20 cellular contexts compared by ENCODE assay signal in the genomic region with DNA sequence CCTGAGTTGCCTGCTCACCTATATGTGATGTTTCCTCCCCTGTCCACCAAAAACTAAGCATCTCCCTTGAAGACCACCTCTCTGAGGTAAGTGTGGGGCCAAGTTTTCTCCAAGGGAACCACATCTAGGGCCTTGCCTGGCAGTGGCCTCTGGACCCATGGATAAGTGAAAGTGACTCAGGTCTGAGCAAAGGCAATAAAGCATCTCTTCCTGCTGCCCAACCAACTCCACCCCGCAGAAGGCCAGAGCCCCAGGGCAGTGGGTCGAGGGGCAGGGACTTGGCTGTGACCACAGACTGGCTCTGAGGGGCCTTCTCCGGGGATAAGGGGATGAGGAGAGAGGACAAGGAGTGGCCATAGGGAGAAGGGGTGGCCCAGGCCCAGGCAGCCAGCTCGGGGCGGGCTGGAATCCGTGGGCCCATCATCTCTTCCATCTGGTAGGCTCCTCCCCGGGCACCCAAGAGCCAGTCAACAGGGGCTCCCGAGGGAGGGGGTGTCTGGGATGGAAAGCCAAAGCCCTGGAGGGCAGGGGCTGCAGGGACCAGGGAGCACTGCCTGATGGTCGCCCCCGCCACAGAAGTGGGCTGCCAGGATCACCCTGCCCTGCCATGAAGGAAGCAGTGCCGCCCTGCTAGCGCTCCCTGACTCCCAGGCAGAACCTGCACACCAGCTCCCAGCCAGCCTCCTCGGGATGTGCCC. TPM values are rescaled to one million over a fixed set of nuclear protein-coding genes. Genes with fewer than 3 reads are reported as not detected.
"Had no signal": no experiment of that assay in that cellular context is flagged by ENCODE, and none has a peak within 500 bp of the region (broad histone marks: within the 10 kb centered on the region; RNA-seq: fewer than 3 reads in every experiment).

No MANE protein-coding gene starts in this region.

- H3K36me3 Mint-ChIP-seq: activated naive CD8-positive, alpha-beta T cell treated with anti-CD3 and anti-CD28 coated beads for 36 hours had no signal

- H3K27me3 ChIP-seq: body of pancreas, esophagus muscularis mucosa, pancreas, upper lobe of left lung had no signal

- H3K4me3 Mint-ChIP-seq: activated CD4-positive, alpha-beta T cell treated with anti-CD3 and anti-CD28 coated beads, Interleukin-2, amount 10 ng/mL, durations not matched to agents 7 days and 5 days; activated naive CD8-positive, alpha-beta T cell treated with anti-CD3 and anti-CD28 coated beads for 36 hours; activated T-cell treated with anti-CD3 and anti-CD28 coated beads, Interleukin-2, amount 50 U/mL, for 72 hours; immature natural killer cell; neural crest cell; T-helper 2 cell treated with Interferon-gamma antibody and Interleukin-4, amounts not matched to agents 5 μg/mL and 100 μg/mL, for 36 hours had no signal

- H3K9me3 Mint-ChIP-seq: activated CD4-positive, alpha-beta T cell treated with anti-CD3 and anti-CD28 coated beads, Interleukin-2, amount 10 ng/mL, durations not matched to agents 7 days and 5 days; activated naive CD8-positive, alpha-beta T cell treated with anti-CD3 and anti-CD28 coated beads for 36 hours; activated T-cell treated with anti-CD3 and anti-CD28 coated beads, Interleukin-2, amount 50 U/mL, for 72 hours; immature natural killer cell; neural crest cell; T-helper 2 cell treated with Interferon-gamma antibody and Interleukin-4, amounts not matched to agents 5 μg/mL and 100 μg/mL, for 36 hours had no signal

- H3K36me3 ChIP-seq: pancreas, upper lobe of left lung had no signal

- H3K27ac ChIP-seq: body of pancreas, esophagus muscularis mucosa, pancreas, upper lobe of left lung had no signal

- H3K4me3 ChIP-seq: body of pancreas, esophagus muscularis mucosa, lung, pancreas, upper lobe of left lung had no signal

- H3K9me3 ChIP-seq: body of pancreas, esophagus muscularis mucosa, pancreas, upper lobe of left lung had no signal

- H3K27me3 Mint-ChIP-seq: activated CD4-positive, alpha-beta T cell treated with anti-CD3 and anti-CD28 coated beads, Interleukin-2, amount 10 ng/mL, durations not matched to agents 7 days and 5 days; activated naive CD8-positive, alpha-beta T cell treated with anti-CD3 and anti-CD28 coated beads for 36 hours had no signal

- DNase-seq: activated CD4-positive, alpha-beta T cell treated with anti-CD3 and anti-CD28 coated beads, Interleukin-2, amount 10 ng/mL, durations not matched to agents 7 days and 5 days; activated CD8-positive, alpha-beta memory T cell treated with anti-CD3 and anti-CD28 coated beads, Interleukin-2, amount 50 U/mL, for 48 hours; activated gamma-delta T cell treated with Interleukin-2 at 50 U/mL for 16 hours; activated naive CD8-positive, alpha-beta T cell treated with anti-CD3 and anti-CD28 coated beads for 36 hours; activated T-cell treated with anti-CD3 and anti-CD28 coated beads, Interleukin-2, amount 50 U/mL, for 72 hours; body of pancreas; caudate nucleus; hippocampal formation; immature natural killer cell; left cardiac atrium; midbrain; stimulated activated CD4-positive, alpha-beta T cell treated with anti-CD3 and anti-CD28 coated beads, Interleukin-4, amount 100 ng/mL, for 24 hours; stimulated activated naive CD4-positive, alpha-beta T cell treated with Interleukin-2 at 50 U/mL for 16 hours; upper lobe of left lung had no signal

- ATAC-seq: activated T-cell treated with anti-CD3 and anti-CD28 coated beads, Interleukin-2, amount 50 U/mL, for 72 hours; body of pancreas; left cardiac atrium; pancreas had no signal

- H3K27ac Mint-ChIP-seq: activated CD4-positive, alpha-beta T cell treated with anti-CD3 and anti-CD28 coated beads, Interleukin-2, amount 10 ng/mL, durations not matched to agents 7 days and 5 days; activated naive CD8-positive, alpha-beta T cell treated with anti-CD3 and anti-CD28 coated beads for 36 hours; activated T-cell treated with anti-CD3 and anti-CD28 coated beads, Interleukin-2, amount 50 U/mL, for 72 hours; immature natural killer cell; T-helper 2 cell treated with Interferon-gamma antibody and Interleukin-4, amounts not matched to agents 5 μg/mL and 100 μg/mL, for 36 hours had no signal

- H3K4me1 ChIP-seq: body of pancreas, esophagus muscularis mucosa, pancreas, upper lobe of left lung had no signal

RNA-seq across cellular contexts. Expression of a gene that starts 33.4 kb away (rescaled TPM):
- total RNA-seq: activated CD4-positive, alpha-beta T cell treated with anti-CD3 and anti-CD28 coated beads, Interleukin-2, amount 10 ng/mL, durations not matched to agents 7 days and 5 days; activated naive CD8-positive, alpha-beta T cell treated with anti-CD3 and anti-CD28 coated beads for 36 hours; esophagus muscularis mucosa; glomerular endothelial cell; left cardiac atrium; neural crest cell; upper lobe of left lung had no signal
- polyA plus RNA-seq: immature natural killer cell had no signal
